15 cellular contexts compared by ENCODE assay signal in the genomic region with DNA sequence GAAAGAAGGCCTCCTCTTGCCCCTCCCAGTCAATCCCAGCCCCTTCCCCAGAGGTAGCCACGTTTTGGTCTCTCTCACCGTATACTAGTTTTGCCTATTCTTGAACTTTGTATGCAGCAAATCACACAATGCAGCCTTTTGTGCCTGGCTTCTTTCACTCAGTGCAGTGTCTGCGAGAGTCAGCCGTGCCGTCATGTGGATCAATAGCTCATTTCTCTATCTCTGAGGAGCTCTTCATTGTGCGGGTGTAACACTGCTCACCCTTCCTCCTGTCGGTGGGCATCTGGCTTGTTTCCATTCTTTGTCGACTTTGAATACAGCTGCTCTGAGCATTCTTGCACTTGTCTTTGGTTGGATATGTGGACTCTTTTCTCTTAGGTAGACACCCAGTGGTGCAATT.
"Had no signal": no experiment of that assay in that cellular context is flagged by ENCODE, and none has a peak within 500 bp of the region (broad histone marks: within the 10 kb centered on the region; RNA-seq: fewer than 3 reads in every experiment).

No MANE protein-coding gene starts in this region.

- H3K4me3 ChIP-seq: coronary artery, skin epidermis had no signal

- ATAC-seq: activated CD8-positive, alpha-beta T cell treated with anti-CD3 and anti-CD28 coated beads, Interleukin-2, amount 10 ng/mL, durations not matched to agents 7 days and 5 days had no signal

- DNase-seq: activated CD4-positive, alpha-beta T cell treated with anti-CD3 and anti-CD28 coated beads, Interleukin-2, amount 10 ng/mL, durations not matched to agents 24 days and 14 days; activated CD4-positive, CD25-positive, alpha-beta regulatory T cell; activated CD8-positive, alpha-beta memory T cell treated with anti-CD3 and anti-CD28 coated beads, Interleukin-2, amount 50 U/mL, for 48 hours; activated CD8-positive, alpha-beta T cell treated with anti-CD3 and anti-CD28 coated beads, Interleukin-2, amount 10 ng/mL, durations not matched to agents 7 days and 5 days; activated naive CD4-positive, alpha-beta T cell; activated naive CD8-positive, alpha-beta T cell treated with anti-CD3 and anti-CD28 coated beads, Interleukin-2, amount 10 ng/mL, durations not matched to agents 7 days and 5 days; effector CD4-positive, alpha-beta T cell; foreskin fibroblast; retina; stimulated activated CD4-positive, alpha-beta T cell treated with anti-CD3 and anti-CD28 coated beads, Interleukin-4, amount 100 ng/mL, for 24 hours; stimulated activated naive CD4-positive, alpha-beta T cell; trophoblast cell had no signal

- H3K4me1 ChIP-seq: parathyroid adenoma had no signal

- H3K27ac ChIP-seq: coronary artery, parathyroid adenoma had no signal
